ENCODE assay signal across 12 cellular contexts in genomic region chr7:97272237-97272975, GRCh38.
DNase-seq lines count a peak whose midpoint lies in the region; ATAC-seq and TF ChIP-seq lines count a peak whose summit lies in the region.
"Had no signal": no experiment of that assay in that cellular context is flagged by ENCODE, and none has a peak within 500 bp of the region (broad histone marks: within the 10 kb centered on the region; RNA-seq: fewer than 3 reads in every experiment).

No MANE protein-coding gene starts in this region.

- H3K36me3 ChIP-seq in OCI-LY3 (replicated peaks; ENCODE audit: low read depth, low read length): no peaks in the 10 kb centered on the region
- H3K36me3 ChIP-seq: BLaER1 treated with 17β-estradiol and CSF1 and Interleukin-3, amounts not matched to agents 10 nM and 100 nM; suprapubic skin had no signal

- ATAC-seq in GM18508 (IDR thresholded peaks at IDR 0.05; ENCODE audit: insufficient read depth, unreplicated experiment) (peak; percentile 68), HG02981 (IDR thresholded peaks at IDR 0.05; ENCODE audit: unreplicated experiment) (peak; percentile 72)

- peak overlapping the region; percentile 23; the same call in 1 of the 2 replicates for H3K27ac ChIP-seq in OCI-LY3 (ENCODE audit: low read length)
- H3K27ac ChIP-seq: BLaER1 treated with 17β-estradiol and CSF1 and Interleukin-3, amounts not matched to agents 10 nM and 100 nM; suprapubic skin had no signal

- peaks cover 52% of the 10 kb centered on the region for H3K4me1 ChIP-seq in OCI-LY3 (ENCODE audit: low read length)
- H3K4me1 ChIP-seq: BLaER1 treated with 17β-estradiol and CSF1 and Interleukin-3, amounts not matched to agents 10 nM and 100 nM; suprapubic skin had no signal

- peak; percentile 28 for DNase-seq in GM20000 (ENCODE audit: low spot score)
- no peak for DNase-seq in NCI-H187 treated with DMSO at 0.1 percent for 48 hours (lab: John Stamatoyannopoulos, UW)
- DNase-seq in NCI-H2227 (lab: John Stamatoyannopoulos, UW; ENCODE audit: unreplicated experiment): no peak
- DNase-seq in midbrain (lab: John Stamatoyannopoulos, UW): no peak
- no peak for DNase-seq in NCI-H128 (lab: John Stamatoyannopoulos, UW; ENCODE audit: unreplicated experiment)
- DNase-seq: GF-D8, NCI-H226 had no signal

- TF ChIP-seq CTCF in GM20000 (IDR thresholded peaks at IDR 0.05; ENCODE audit: extremely low read depth, missing control alignments) (no peak), OCI-LY3 (IDR thresholded peaks at IDR 0.05; ENCODE audit: low read depth, low read length) (no peak)

- no peak overlapping the region for H3K9ac ChIP-seq in OCI-LY3 (ENCODE audit: low read length)
- H3K9ac ChIP-seq: BLaER1 treated with 17β-estradiol and CSF1 and Interleukin-3, amounts not matched to agents 10 nM and 100 nM had no signal

- no peaks in the 10 kb centered on the region for H3K79me2 ChIP-seq in OCI-LY3 (ENCODE audit: low read length)

- peak overlapping the region; percentile 10; the same call in 1 of the 2 replicates for H2AFZ ChIP-seq in OCI-LY3 (ENCODE audit: low read depth, low read length)

- H3K4me2 ChIP-seq in OCI-LY3 (ENCODE audit: low read length): peak overlapping the region; percentile 75
- H3K4me2 ChIP-seq: BLaER1 treated with 17β-estradiol and CSF1 and Interleukin-3, amounts not matched to agents 10 nM and 100 nM had no signal

- no peaks in the 10 kb centered on the region for H4K20me1 ChIP-seq in OCI-LY3 (ENCODE audit: insufficient read depth, low read length)
- H4K20me1 ChIP-seq: BLaER1 treated with 17β-estradiol and CSF1 and Interleukin-3, amounts not matched to agents 10 nM and 100 nM had no signal

- peaks cover 18% of the 10 kb centered on the region for H3K27me3 ChIP-seq in OCI-LY3 (ENCODE audit: low read depth, low read length)
- H3K27me3 ChIP-seq: BLaER1 treated with 17β-estradiol and CSF1 and Interleukin-3, amounts not matched to agents 10 nM and 100 nM; suprapubic skin had no signal

- no peaks in the 10 kb centered on the region for H3K9me3 ChIP-seq in OCI-LY3 (ENCODE audit: insufficient read depth, low read length)
- H3K9me3 ChIP-seq: BLaER1 treated with 17β-estradiol and CSF1 and Interleukin-3, amounts not matched to agents 10 nM and 100 nM; suprapubic skin had no signal

- H3K4me3 ChIP-seq in OCI-LY3 (ENCODE audit: low read length): peak overlapping the region; percentile 55
- H3K4me3 ChIP-seq: BLaER1 treated with 17β-estradiol and CSF1 and Interleukin-3, amounts not matched to agents 10 nM and 100 nM; suprapubic skin had no signal
